In genomic region chr1:24970926-24971530, GRCh38 we compare ENCODE assay signal across 16 cellular contexts. TPM values are rescaled to one million over a fixed set of nuclear protein-coding genes. Genes with fewer than 3 reads are reported as not detected.
DNase-seq lines count a peak whose midpoint lies in the region; ATAC-seq, FAIRE-seq and TF ChIP-seq lines count a peak whose summit lies in the region.
"Had no signal": no experiment of that assay in that cellular context is flagged by ENCODE, and none has a peak within 500 bp of the region (broad histone marks: within the 10 kb centered on the region; RNA-seq: fewer than 3 reads in every experiment).

No MANE protein-coding gene starts in this region.

- H3K9me3 Mint-ChIP-seq in activated T-cell treated with anti-CD3 and anti-CD28 coated beads, Interleukin-2, amount 50 U/mL, for 24 hours: peaks cover 18% of the 10 kb centered on the region
- H3K9me3 Mint-ChIP-seq in stimulated activated memory B cell treated with anti-CD40 and anti-IgM and Interleukin-4, amounts not matched to agents 10 μg/mL and 1 μg/mL and 100 μg/mL, for 72 hours: peaks cover 13% of the 10 kb centered on the region
- peaks cover 2 to 21% (median 14%) of the 10 kb centered on the region in 6 donors for H3K9me3 Mint-ChIP-seq in immature natural killer cell

- no peaks in the 10 kb centered on the region for H3K9me1 ChIP-seq in K562 (ENCODE audit: control insufficient read depth, insufficient read depth, low read length)

- no peak for FAIRE-seq in K562 (lab: Jason Lieb, UNC)
- FAIRE-seq: endothelial cell of umbilical vein had no signal

- H3K4me1 Mint-ChIP-seq in activated T-cell treated with anti-CD3 and anti-CD28 coated beads, Interleukin-2, amount 50 U/mL, for 24 hours (ENCODE audit: low read depth): peaks cover 81% of the 10 kb centered on the region
- H3K4me1 Mint-ChIP-seq in stimulated activated memory B cell treated with anti-CD40 and anti-IgM and Interleukin-4, amounts not matched to agents 10 μg/mL and 1 μg/mL and 100 μg/mL, for 72 hours: peaks cover 42% of the 10 kb centered on the region
- peaks cover 20 to 26% of the 10 kb centered on the region in 2 donors for H3K4me1 Mint-ChIP-seq in immature natural killer cell

- WGBS in K562 (ENCODE audit: insufficient coverage, low coverage, missing lambda C conversion rate): 15% methylated on average over 17 of the region's 17 CpGs
- WGBS in lower leg skin, 2 donors: 70 to 72% methylated on average over 14 to 17 of the region's 17 CpGs

- no peaks in the 10 kb centered on the region for H3K79me2 ChIP-seq in OCI-LY3 (ENCODE audit: low read length)
- H3K79me2 ChIP-seq in K562 (ENCODE audit: control insufficient read depth, insufficient read depth, low read length): no peaks in the 10 kb centered on the region

- in situ Hi-C loops in K562 (cut with MboI): no loop called here

- H4K20me1 ChIP-seq in OCI-LY3 (ENCODE audit: insufficient read depth, low read length): no peaks in the 10 kb centered on the region
- no peaks in the 10 kb centered on the region; the same call in 1 of the 2 replicates for H4K20me1 ChIP-seq in K562 (replicated peaks; ENCODE audit: control insufficient read depth, insufficient read depth, low read length)

- TF ChIP-seq RAD21 in K562 (CRISPR knock-in tag; conservative IDR thresholded peaks at IDR 0.05 in 1 of 2, IDR thresholded peaks at IDR 0.05 in 1 of 2): no peak

- no peaks in the 10 kb centered on the region for H3K27me3 Mint-ChIP-seq in activated T-cell treated with anti-CD3 and anti-CD28 coated beads, Interleukin-2, amount 50 U/mL, for 24 hours
- no peaks in the 10 kb centered on the region for H3K27me3 Mint-ChIP-seq in stimulated activated memory B cell treated with anti-CD40 and anti-IgM and Interleukin-4, amounts not matched to agents 10 μg/mL and 1 μg/mL and 100 μg/mL, for 72 hours
- H3K27me3 Mint-ChIP-seq in immature natural killer cell (ENCODE audit: low read depth in 3 of 3): peaks cover 11 to 15% (median 15%) of the 10 kb centered on the region in 3 donors

- H3K9me3 ChIP-seq in OCI-LY3 (ENCODE audit: insufficient read depth, low read length) (peaks cover 7% of the 10 kb centered on the region; the same call in 1 of the 2 replicates), K562 (replicated peaks; ENCODE audit: control insufficient read depth, insufficient read depth, low read depth, low read length) (peaks cover 6% of the 10 kb centered on the region)

- TF ChIP-seq EP300 in K562 (IDR thresholded peaks at IDR 0.05; ENCODE audit: low read length): no peak

- H3K36me3 ChIP-seq in OCI-LY3 (replicated peaks; ENCODE audit: low read depth, low read length): no peaks in the 10 kb centered on the region
- no peaks in the 10 kb centered on the region for H3K36me3 ChIP-seq in K562 (ENCODE audit: control insufficient read depth, insufficient read depth, low read length)
- H3K36me3 ChIP-seq: left lung had no signal

- H3K4me2 ChIP-seq in OCI-LY3 (ENCODE audit: low read length): peak overlapping the region; percentile 75
- H3K4me2 ChIP-seq in K562 (ENCODE audit: insufficient read depth, low read length): no peak overlapping the region

- H3K27ac ChIP-seq in OCI-LY3 (ENCODE audit: low read length) (no peak overlapping the region), K562 (ENCODE audit: extremely low read depth, low read depth, low read length) (no peak overlapping the region)
- H3K27ac ChIP-seq: HL-60, left lung had no signal

- H3K36me3 Mint-ChIP-seq in activated T-cell treated with anti-CD3 and anti-CD28 coated beads, Interleukin-2, amount 50 U/mL, for 24 hours (ENCODE audit: low read depth): peaks cover 15% of the 10 kb centered on the region
- peaks cover 17% of the 10 kb centered on the region for H3K36me3 Mint-ChIP-seq in stimulated activated memory B cell treated with anti-CD40 and anti-IgM and Interleukin-4, amounts not matched to agents 10 μg/mL and 1 μg/mL and 100 μg/mL, for 72 hours
- peaks cover 14 to 17% (median 16%) of the 10 kb centered on the region in 3 donors for H3K36me3 Mint-ChIP-seq in immature natural killer cell

- DNase-seq in activated T-cell treated with anti-CD3 and anti-CD28 coated beads, Interleukin-2, amount 50 U/mL, for 24 hours: no peak
- DNase-seq in activated T-cell treated with anti-CD3 and anti-CD28 coated beads, Interleukin-2, amount 50 U/mL, for 1 hour: no peak
- DNase-seq in K562 (ENCODE audit: extremely low read depth in 1 of 4, low spot score in 3 of 4) (no peak), immature natural killer cell (no peak), retina (no peak), lower leg skin (ENCODE audit: low spot score in 2 of 2) (no peak)
- DNase-seq: DMS53, left lung, MM.1S, NCI-H345, occipital lobe had no signal

- no peak for TF ChIP-seq POLR2A in K562 (conservative IDR thresholded peaks at IDR 0.05)
- TF ChIP-seq POLR2A in lower leg skin (IDR thresholded peaks at IDR 0.05): no peak

- BruUV-seq in K562 (replicated peaks; lab: Mats Ljungman, UMichigan): no TSS peak

- H3K4me1 ChIP-seq in OCI-LY3 (ENCODE audit: low read length) (peaks cover 47% of the 10 kb centered on the region), K562 (replicated peaks in 1 of 2; ENCODE audit: control insufficient read depth in 2 of 2, insufficient read depth in 2 of 2, low read length in 2 of 2) (peaks cover 4 to 9% of the 10 kb centered on the region in 2 experiments; a peak in 3 of 5 replicates)

- H3K4me3 ChIP-seq in OCI-LY3 (ENCODE audit: low read length) (no peak overlapping the region), K562 (no peak overlapping the region), lower leg skin (ENCODE audit: low read depth, poor library complexity, severe bottlenecking) (no peak overlapping the region)
- H3K4me3 ChIP-seq: GM23338, left lung had no signal

- peak overlapping the region; percentile 88 for H3K27ac Mint-ChIP-seq in activated T-cell treated with anti-CD3 and anti-CD28 coated beads, Interleukin-2, amount 50 U/mL, for 24 hours
- peak overlapping the region; percentile 1 for H3K27ac Mint-ChIP-seq in stimulated activated memory B cell treated with anti-CD40 and anti-IgM and Interleukin-4, amounts not matched to agents 10 μg/mL and 1 μg/mL and 100 μg/mL, for 72 hours
- H3K27ac Mint-ChIP-seq in immature natural killer cell: peak overlapping the region in 1 of 6 donors; percentile 7

- no peak for TF ChIP-seq CTCF in OCI-LY3 (IDR thresholded peaks at IDR 0.05; ENCODE audit: low read depth, low read length)
- no peak for TF ChIP-seq CTCF in K562 (IDR thresholded peaks at IDR 0.05 in 2 of 3, conservative IDR thresholded peaks at IDR 0.05 in 1 of 3; ENCODE audit: insufficient read depth in 2 of 3, low read depth in 1 of 3, low read length in 3 of 3)
- no peak for TF ChIP-seq CTCF in lower leg skin (IDR thresholded peaks at IDR 0.05)

- intact Hi-C loops in K562 (cut with micrococcal nuclease): no loop called here
- intact Hi-C loops in lower leg skin (cut with DNase I; ENCODE audit: low total_unique reads): no loop called here

- H3K27me3 ChIP-seq in OCI-LY3 (ENCODE audit: low read depth, low read length) (no peaks in the 10 kb centered on the region), K562 (ENCODE audit: control insufficient read depth in 2 of 2, insufficient read depth in 2 of 2, low read length in 2 of 2) (peaks cover 11 to 45% of the 10 kb centered on the region in 2 experiments; a peak in 4 of 5 replicates)

- no peak for ATAC-seq in K562
- ATAC-seq in stimulated activated memory B cell treated with anti-CD40 and anti-IgM and Interleukin-4, amounts not matched to agents 10 μg/mL and 1 μg/mL and 100 μg/mL, for 72 hours: no peak

- H3K4me3 Mint-ChIP-seq in activated T-cell treated with anti-CD3 and anti-CD28 coated beads, Interleukin-2, amount 50 U/mL, for 24 hours: peak overlapping the region; percentile 68
- no peak overlapping the region for H3K4me3 Mint-ChIP-seq in stimulated activated memory B cell treated with anti-CD40 and anti-IgM and Interleukin-4, amounts not matched to agents 10 μg/mL and 1 μg/mL and 100 μg/mL, for 72 hours
- peak overlapping the region in 1 of 5 donors; percentile 7 for H3K4me3 Mint-ChIP-seq in immature natural killer cell
- H3K4me3 Mint-ChIP-seq: GM23338 had no signal

- H2AFZ ChIP-seq in OCI-LY3 (ENCODE audit: low read depth, low read length) (no peak overlapping the region), K562 (ENCODE audit: low read depth, low read length) (no peak overlapping the region)

- H3K9ac ChIP-seq in OCI-LY3 (ENCODE audit: low read length) (no peak overlapping the region), K562 (ENCODE audit: insufficient read depth in 1 of 2, low read depth in 2 of 2, low read length in 2 of 2) (no peak overlapping the region)

- CTCF ChIA-PET in K562 (lab: Yijun Ruan, JAX; ENCODE audit: low intra/inter-chr PET ratio): no interaction called here

- POLR2A ChIA-PET in K562 (lab: Yijun Ruan, JAX): interaction anchor here (0.7 to 1.6 kb wide), 3 partner anchors 12 to 165 kb away, joined by 3 to 8 read pairs (median 3); no protein-coding TSS in a partner anchor

RNA-seq across cellular contexts. Expression of gene RUNX3, which starts 41.0 kb away (rescaled TPM):
- total RNA-seq in K562 (2011; cell fraction: chromatin; rRNA removed; ENCODE audit: low replicate concordance): 0.21 TPM in 1 of 2 replicates, not detected in the other
- total RNA-seq in K562 (2011; cell fraction: nucleolus; rRNA removed): 0.13 TPM in 1 of 2 replicates, not detected in the other
- not detected in 2 replicates for total RNA-seq in K562 (2011; cell fraction: nucleoplasm; rRNA removed)
- total RNA-seq in K562 (2014; rRNA removed) (0.09 and 0.16 TPM in 2 replicates), K562 (2014; rRNA removed; fragmentation: Illumina TruSeq; extraction: Trizol) (0.03 and 0.04 TPM in 2 replicates), K562 (2015; rRNA removed; fragmentation: Illumina TruSeq; extraction: Trizol) (0.11 and 0.22 TPM in 2 replicates), K562 (2021) (0.64 and 1.1 TPM in 2 replicates), lower leg skin (10 to 100 TPM in 3 of 4 donors, 1 to 10 TPM in 1; 6.1 to 24.4 (median 19.8) TPM)
- polyA plus RNA-seq in K562 (2011; rRNA removed) (0.03 TPM in 2 replicates), K562 (2014; fragmentation: Illumina TruSeq; extraction: Trizol) (0.19 and 0.39 TPM in 2 replicates), K562 (2014; fragmentation: Nextera tagmentation; extraction: Ambion mirVana) (under 1 TPM; 0.01 to 0.04 TPM), K562 (2014; rRNA removed) (0.29 and 0.62 TPM in 2 replicates), immature natural killer cell (100 to 1,000 TPM in 1 of 3 donors, 10 to 100 TPM in 2; 83.7 to 132 (median 93.2) TPM)
- polyA plus RNA-seq in K562 (2011; cell fraction: cytosol; rRNA removed): 0.03 TPM in 1 of 2 replicates, not detected in the other
- polyA plus RNA-seq in K562 (2011; cell fraction: nucleus; rRNA removed): 0.18 TPM in 1 of 2 replicates, not detected in the other
- polyA plus RNA-seq in K562 (2012): 0.36 and 0.46 TPM in 2 replicates
- polyA minus RNA-seq in K562 (2011; rRNA and poly(A)+ RNA removed): not detected in 2 replicates
- not detected in 2 replicates for polyA minus RNA-seq in K562 (2011; cell fraction: cytosol; rRNA and poly(A)+ RNA removed)
- polyA minus RNA-seq in K562 (2011; cell fraction: nucleus; rRNA and poly(A)+ RNA removed): not detected in 2 replicates
- total RNA-seq: endothelial cell of umbilical vein had no signal
- polyA plus RNA-seq: endothelial cell of umbilical vein had no signal
